In the genomic region with DNA sequence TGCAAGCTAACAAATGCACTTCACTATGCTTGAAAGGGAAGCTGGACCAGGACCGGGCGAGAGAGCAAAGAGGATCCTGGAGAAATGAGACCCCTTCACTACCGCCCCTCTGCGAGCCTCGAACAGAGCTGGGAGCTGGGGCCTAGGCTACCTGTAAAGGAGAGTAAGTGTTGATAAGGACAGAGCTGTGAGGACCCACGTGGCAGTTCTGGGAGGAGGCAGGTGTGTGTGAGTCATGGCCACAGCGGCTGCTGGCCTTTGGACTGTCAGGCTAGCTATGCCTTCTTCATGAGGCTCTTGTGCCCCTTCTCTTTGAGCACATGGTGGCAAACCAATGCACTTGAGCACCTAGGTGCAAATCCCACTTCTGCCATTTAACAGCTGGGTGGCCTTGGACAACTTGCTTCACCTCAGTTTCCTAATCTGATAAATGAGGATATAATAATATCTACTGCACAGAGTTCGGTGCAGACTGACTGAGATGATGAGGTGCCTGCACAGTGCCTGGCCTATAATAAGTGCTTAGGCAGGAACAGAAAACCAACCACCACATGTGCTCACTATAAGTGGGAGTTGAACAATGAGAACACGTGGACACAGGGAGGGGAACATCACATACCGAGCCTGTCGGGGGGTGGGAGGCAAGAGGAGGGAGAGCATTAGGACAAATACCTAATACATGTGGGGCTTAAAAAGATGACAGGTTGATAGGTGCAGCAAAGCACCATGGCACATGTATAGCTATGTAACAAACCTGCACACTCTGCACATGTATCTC, we compare ENCODE assay signal across 21 cellular contexts. TPM values are rescaled to one million over a fixed set of nuclear protein-coding genes. Genes with fewer than 3 reads are reported as not detected.
DNase-seq lines count a peak whose midpoint lies in the region; ATAC-seq, FAIRE-seq and TF ChIP-seq lines count a peak whose summit lies in the region.
"Had no signal": no experiment of that assay in that cellular context is flagged by ENCODE, and none has a peak within 500 bp of the region (broad histone marks: within the 10 kb centered on the region; RNA-seq: fewer than 3 reads in every experiment).

No MANE protein-coding gene starts in this region.

- H3K36me3 ChIP-seq in left lung: no peaks in the 10 kb centered on the region
- H3K36me3 ChIP-seq: ascending aorta, neutrophil had no signal

- peaks cover 0 to 21% of the 10 kb centered on the region in 2 donors for H3K27me3 ChIP-seq in left lung
- H3K27me3 ChIP-seq: ascending aorta, neutrophil had no signal

- peak; percentile 46 for FAIRE-seq in urothelium cell line (lab: Jason Lieb, UNC)
- FAIRE-seq: TTC549 had no signal

- no peak overlapping the region for H3K27ac ChIP-seq in left lung
- H3K27ac ChIP-seq: 22Rv1, ascending aorta, KMS-11, neutrophil had no signal

- H3K4me3 ChIP-seq in left lung: no peak overlapping the region
- H3K4me3 ChIP-seq: ascending aorta had no signal

- H3K4me1 ChIP-seq in left lung: no peaks in the 10 kb centered on the region
- H3K4me1 ChIP-seq: ascending aorta had no signal

- no peak for TF ChIP-seq CTCF in left lung (IDR thresholded peaks at IDR 0.05)

- ATAC-seq in left lung (peak; percentile 60), HG03460 (IDR thresholded peaks at IDR 0.05; ENCODE audit: unreplicated experiment) (no peak)
- ATAC-seq: esophagus mucosa had no signal

- peak; percentile 11 for DNase-seq in NCI-H2227 (lab: John Stamatoyannopoulos, UW; ENCODE audit: unreplicated experiment)
- DNase-seq in NCI-H2227 treated with DMSO at 0.1 percent for 48 hours (lab: John Stamatoyannopoulos, UW): no peak
- peak; percentile 15 for DNase-seq in RPMI8226
- DNase-seq in left lung: no peak
- no peak for DNase-seq in urothelium cell line (ENCODE audit: low spot score)
- DNase-seq in hepatic stellate cell (ENCODE audit: low spot score): no peak
- no peak for DNase-seq in stimulated activated CD4-positive, alpha-beta T cell treated with anti-CD3 and anti-CD28 coated beads, Interleukin-12 subunit alpha, Interleukin-12 subunit beta, amount 100 ng/mL, for 4 hours
- DNase-seq: AML-193; effector CD8-positive, alpha-beta T cell; NCI-H1092; NCI-H1930; NCI-H510A treated with DMSO at 0.1 percent for 48 hours; SHP77 treated with DMSO at 0.1 percent for 48 hours had no signal

- H3K9me3 ChIP-seq in left lung: no peaks in the 10 kb centered on the region
- H3K9me3 ChIP-seq: ascending aorta, neutrophil had no signal

- intact Hi-C loops in left lung (cut with DNase I): no loop called here

RNA-seq across cellular contexts. Expression of gene KCNJ11, which starts 35.3 kb away (rescaled TPM):
- total RNA-seq in left lung: 1 to 10 TPM; 1.8 to 7.2 TPM
- total RNA-seq: ascending aorta, glomerular endothelial cell had no signal

RNA-seq across cellular contexts. Expression of gene ABCC8, which starts 52.9 kb away (rescaled TPM):
- 1 to 10 TPM in 1 of 2 donors, under 1 TPM in 1; 0.52 to 1.9 TPM for total RNA-seq in left lung
- total RNA-seq: ascending aorta, esophagus mucosa, glomerular endothelial cell had no signal

Comparison
In these comparisons a context has a peak if more than half of its experiments do, and no peak if none do; other contexts are left out.
1. DNase-seq: peak in NCI-H2227 (single experiment) and RPMI8226 (single experiment); none in NCI-H2227 treated with DMSO at 0.1 percent for 48 hours (single experiment), left lung (0 of 2), urothelium cell line (single experiment), hepatic stellate cell (single experiment) and stimulated activated CD4-positive, alpha-beta T cell treated with anti-CD3 and anti-CD28 coated beads, Interleukin-12 subunit alpha, Interleukin-12 subunit beta, amount 100 ng/mL, for 4 hours (single experiment).